8 cellular contexts compared by ENCODE assay signal in the genomic region with DNA sequence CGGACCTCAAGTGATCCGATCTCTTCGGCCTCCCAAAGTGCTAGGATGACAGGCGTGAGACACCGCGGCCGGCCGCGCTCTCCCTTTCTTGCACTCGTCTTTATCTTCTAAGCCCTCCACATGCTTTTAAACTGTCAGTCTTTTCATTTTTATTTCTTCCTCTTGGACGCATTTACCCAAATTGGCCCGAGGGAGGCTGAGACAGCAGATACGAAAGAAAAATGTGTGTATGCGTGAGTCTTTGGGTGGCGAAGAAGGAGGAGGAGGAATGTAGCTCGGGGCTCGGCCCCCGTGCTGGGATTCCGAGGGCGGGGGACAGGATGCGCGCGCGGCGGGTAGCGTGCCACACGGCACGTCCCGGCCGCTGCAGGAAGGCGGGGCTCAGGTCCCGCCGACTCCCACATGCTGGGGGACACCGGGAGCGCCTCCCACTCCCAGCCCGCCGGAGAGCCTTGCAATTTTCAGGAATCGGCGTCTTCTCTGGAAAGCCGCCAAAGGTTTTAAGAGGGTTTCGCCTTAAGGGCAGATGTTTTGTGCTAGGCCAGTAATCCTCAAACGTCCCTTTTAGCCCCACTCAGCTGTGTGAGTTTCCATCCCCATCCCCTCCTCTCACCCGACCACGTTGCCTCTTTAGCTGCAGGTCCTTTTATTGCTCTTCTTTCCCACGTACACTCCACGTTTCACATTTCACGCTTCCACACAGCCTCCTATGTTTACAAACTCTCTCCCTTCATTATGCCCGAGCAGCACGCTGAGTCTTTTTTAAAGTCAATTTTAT. TPM values are rescaled to one million over a fixed set of nuclear protein-coding genes. Genes with fewer than 3 reads are reported as not detected.
DNase-seq lines count a peak whose midpoint lies in the region; ATAC-seq, FAIRE-seq and TF ChIP-seq lines count a peak whose summit lies in the region.

No MANE protein-coding gene starts in this region.

- no peaks in the 10 kb centered on the region for H3K9me3 ChIP-seq in neural cell (ENCODE audit: low read length)

- H3K27me3 ChIP-seq in neural cell (ENCODE audit: insufficient read depth, low read depth, low read length) = no peaks in the 10 kb centered on the region

- H3K9me2 ChIP-seq in neural cell (ENCODE audit: insufficient read depth, low read length) = no peaks in the 10 kb centered on the region

- peaks cover 4% of the 10 kb centered on the region for H3F3A ChIP-seq in neural cell (ENCODE audit: insufficient read depth, low read length, poor library complexity, severe bottlenecking)

- H3K9ac ChIP-seq in neural cell (ENCODE audit: low read length) = peak overlapping the region; percentile 64

- TF ChIP-seq RAD21 in neural cell (conservative IDR thresholded peaks at IDR 0.05) = no peak

- H3K4me1 Mint-ChIP-seq in stimulated activated naive CD8-positive, alpha-beta T cell treated with anti-CD3 and anti-CD28 coated beads, Interleukin-15, Interleukin-2, amounts not matched to agents 100 ng/mL and 50 ng/mL, for 24 hours (ENCODE audit: low read depth) = peaks cover 44% of the 10 kb centered on the region

- no peaks in the 10 kb centered on the region for H3K36me3 ChIP-seq in neural cell (ENCODE audit: insufficient read depth, low read length)

- no peak for TF ChIP-seq EP300 in neural cell (conservative IDR thresholded peaks at IDR 0.05; ENCODE audit: poor library complexity, severe bottlenecking)

- no peaks in the 10 kb centered on the region for H3K27me3 Mint-ChIP-seq in stimulated activated naive CD8-positive, alpha-beta T cell treated with anti-CD3 and anti-CD28 coated beads, Interleukin-15, Interleukin-2, amounts not matched to agents 100 ng/mL and 50 ng/mL, for 24 hours

- peak overlapping the region; percentile 53 for H3K4me3 ChIP-seq in fibroblast of pulmonary artery (replicated peaks; ENCODE audit: low read depth, low read length)
- peak overlapping the region; percentile 67 for H3K4me3 ChIP-seq in neural cell (ENCODE audit: low read length)

- peak; percentile 83 for ATAC-seq in GM21367 (IDR thresholded peaks at IDR 0.05; ENCODE audit: unreplicated experiment)

- FAIRE-seq in D721Med (lab: Jason Lieb, UNC) = no peak
- FAIRE-seq in HTR-8/SVneo (lab: Jason Lieb, UNC) = peak; percentile 100
- no peak for FAIRE-seq in RCC 7860 (lab: Jason Lieb, UNC)

- peak overlapping the region; percentile 97 for H3K27ac Mint-ChIP-seq in stimulated activated naive CD8-positive, alpha-beta T cell treated with anti-CD3 and anti-CD28 coated beads, Interleukin-15, Interleukin-2, amounts not matched to agents 100 ng/mL and 50 ng/mL, for 24 hours

- DNase-seq in D721Med (ENCODE audit: insufficient read length, low spot score) = peak; percentile 72
- peak; percentile 100 for DNase-seq in HTR-8/SVneo (ENCODE audit: insufficient read length, low spot score)
- peak; percentile 74 for DNase-seq in RCC 7860 (ENCODE audit: low spot score)
- DNase-seq in activated T-helper 9 cell treated with anti-CD3 and anti-CD28 coated beads, Interleukin-2, amount 50 U/mL, for 16 hours (ENCODE audit: low read depth) = peak; percentile 79
- DNase-seq in fibroblast of pulmonary artery (ENCODE audit: low read depth) = peak; percentile 96

- no peaks in the 10 kb centered on the region for H3K79me2 ChIP-seq in neural cell (replicated peaks; ENCODE audit: insufficient read depth, low read length)

- TF ChIP-seq CTCF in D721Med (IDR thresholded peaks at IDR 0.05; ENCODE audit: insufficient read depth, missing control alignments) = no peak
- peak; percentile 8 for TF ChIP-seq CTCF in fibroblast of pulmonary artery (IDR thresholded peaks at IDR 0.05; ENCODE audit: low read length, missing control alignments)
- peak; percentile 22 for TF ChIP-seq CTCF in neural cell (IDR thresholded peaks at IDR 0.05; ENCODE audit: poor library complexity, severe bottlenecking)

- peak overlapping the region; percentile 69 for H3K27ac ChIP-seq in neural cell (ENCODE audit: low read length)

- peak overlapping the region; percentile 88 for H3K4me2 ChIP-seq in neural cell (ENCODE audit: low read length)

- H4K20me1 ChIP-seq in neural cell (ENCODE audit: insufficient read depth) = no peaks in the 10 kb centered on the region

- peaks cover 4% of the 10 kb centered on the region for H3K36me3 Mint-ChIP-seq in stimulated activated naive CD8-positive, alpha-beta T cell treated with anti-CD3 and anti-CD28 coated beads, Interleukin-15, Interleukin-2, amounts not matched to agents 100 ng/mL and 50 ng/mL, for 24 hours (ENCODE audit: low read depth)

- H2AFZ ChIP-seq in neural cell (ENCODE audit: low read depth, low read length) = peak overlapping the region; percentile 79

- H3K4me3 Mint-ChIP-seq in stimulated activated naive CD8-positive, alpha-beta T cell treated with anti-CD3 and anti-CD28 coated beads, Interleukin-15, Interleukin-2, amounts not matched to agents 100 ng/mL and 50 ng/mL, for 24 hours = peak overlapping the region; percentile 82

- no peaks in the 10 kb centered on the region for H3K9me3 Mint-ChIP-seq in stimulated activated naive CD8-positive, alpha-beta T cell treated with anti-CD3 and anti-CD28 coated beads, Interleukin-15, Interleukin-2, amounts not matched to agents 100 ng/mL and 50 ng/mL, for 24 hours

TF ChIP-seq in neural cell, 6 proteins besides CTCF, POLR2A, EP300 and RAD21:
- TF ChIP-seq SMC3 (conservative IDR thresholded peaks at IDR 0.05; ENCODE audit: poor library complexity) (no peak), POLR2AphosphoS5 (IDR thresholded peaks at IDR 0.05) (peak; percentile 17), MXI1 (conservative IDR thresholded peaks at IDR 0.05; ENCODE audit: poor library complexity, severe bottlenecking) (peak; percentile 62)

RNA-seq across cellular contexts. Expression of a gene that starts 34.7 kb away (rescaled TPM):
- polyA plus RNA-seq in neural cell = 27.2 and 31.6 TPM in 2 replicates
- polyA minus RNA-seq in neural cell = 51.4 and 58.8 TPM in 2 replicates

Comparison
In these comparisons a context has a peak if more than half of its experiments do, and no peak if none do; other contexts are left out.
1. Peak in every context shown above with its lines: DNase-seq, ATAC-seq, H3K4me3 ChIP-seq and H3K27ac ChIP-seq.